In the genomic region with DNA sequence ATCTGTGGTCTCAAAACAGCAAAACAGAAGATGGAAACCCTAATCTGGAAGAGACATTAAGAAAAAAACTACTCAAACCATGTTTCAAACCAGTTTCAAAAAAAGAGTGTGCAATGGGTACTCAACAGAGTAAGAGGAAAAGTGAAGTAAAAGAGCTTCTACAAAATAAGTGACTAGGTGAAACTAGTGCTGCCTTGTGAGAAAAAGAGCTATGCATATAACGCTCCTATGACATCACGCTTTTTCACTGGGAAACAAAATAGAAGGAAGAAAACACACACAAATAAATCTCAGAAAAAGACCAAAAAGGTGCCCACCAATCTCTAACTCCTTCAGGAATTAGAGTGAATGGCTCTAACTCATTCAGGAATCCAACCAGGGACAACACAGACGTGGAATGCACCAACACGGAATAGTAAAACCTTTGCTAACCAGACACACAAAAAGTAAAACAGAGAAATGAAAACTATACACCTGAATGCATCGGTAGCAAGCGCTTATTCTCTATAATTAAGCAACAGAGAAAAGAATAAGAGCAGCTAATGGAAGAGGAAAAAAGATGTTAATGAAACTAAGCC, we compare ENCODE assay signal across 8 cellular contexts. TPM values are rescaled to one million over a fixed set of nuclear protein-coding genes. Genes with fewer than 3 reads are reported as not detected.
DNase-seq lines count a peak whose midpoint lies in the region; ATAC-seq and TF ChIP-seq lines count a peak whose summit lies in the region.

No MANE protein-coding gene starts in this region.

- peak overlapping the region; percentile 89 for H3K4me3 Mint-ChIP-seq in Calu3 (ENCODE audit: low read depth, unreplicated experiment)
- H3K4me3 Mint-ChIP-seq in HFFc6: peak overlapping the region; percentile 93
- peak overlapping the region; percentile 95 for H3K4me3 Mint-ChIP-seq in activated naive CD8-positive, alpha-beta T cell
- peak overlapping the region; percentile 94 for H3K4me3 Mint-ChIP-seq in type B pancreatic cell

- TF ChIP-seq CTCF in Calu3 (IDR thresholded peaks at IDR 0.05; ENCODE audit: unreplicated experiment) (no peak), HFFc6 (IDR thresholded peaks at IDR 0.05) (no peak), left lung (IDR thresholded peaks at IDR 0.05) (no peak), type B pancreatic cell (conservative IDR thresholded peaks at IDR 0.05) (no peak)

- intact Hi-C loops in Calu3 (cut with micrococcal nuclease; ENCODE audit: unreplicated experiment): no loop called here
- intact Hi-C loops in left lung (cut with DNase I): no loop called here
- intact Hi-C loops in head of caudate nucleus (cut with DNase I): loop anchor here (2.0 kb wide), 1 partner anchor 123 kb away; a partner anchor contains a TSS

- H3K27me3 ChIP-seq in left lung: no peaks in the 10 kb centered on the region

- CTCF ChIA-PET in Calu3 (lab: Charles Lee): interaction anchor here (0.5 to 1.3 kb wide), 2 partner anchors 37 to 127 kb away, joined by 3 read pairs; no protein-coding TSS in a partner anchor

- no peaks in the 10 kb centered on the region for H3K9me3 ChIP-seq in left lung

- ATAC-seq in left lung: no peak
- no peak for ATAC-seq in GM19463 (IDR thresholded peaks at IDR 0.05; ENCODE audit: unreplicated experiment)

- H3K27ac Mint-ChIP-seq in Calu3 (ENCODE audit: unreplicated experiment): peak overlapping the region; percentile 66
- H3K27ac Mint-ChIP-seq in HFFc6: peak overlapping the region; percentile 81
- peak overlapping the region; percentile 90 for H3K27ac Mint-ChIP-seq in activated naive CD8-positive, alpha-beta T cell
- H3K27ac Mint-ChIP-seq in type B pancreatic cell: peak overlapping the region; percentile 95

- no peak for DNase-seq in Calu3
- no peak for DNase-seq in HFFc6
- no peak for DNase-seq in left lung
- no peak for DNase-seq in type B pancreatic cell (ENCODE audit: extremely low spot score, unreplicated experiment)
- DNase-seq in head of caudate nucleus: no peak
- no peak for DNase-seq in hippocampal formation (lab: John Stamatoyannopoulos, UW)

- H3K4me1 ChIP-seq in left lung: peaks cover 18 to 46% of the 10 kb centered on the region in 2 donors

- peak overlapping the region; percentile 98 to 99 for H3K4me3 ChIP-seq in left lung

- H3K27me3 Mint-ChIP-seq in Calu3 (ENCODE audit: unreplicated experiment) (no peaks in the 10 kb centered on the region), HFFc6 (ENCODE audit: insufficient read depth) (no peaks in the 10 kb centered on the region), type B pancreatic cell (no peaks in the 10 kb centered on the region)
- no peaks in the 10 kb centered on the region for H3K27me3 Mint-ChIP-seq in activated naive CD8-positive, alpha-beta T cell

- H3K9me3 Mint-ChIP-seq in Calu3 (ENCODE audit: low read depth, unreplicated experiment): no peaks in the 10 kb centered on the region
- H3K9me3 Mint-ChIP-seq in HFFc6: no peaks in the 10 kb centered on the region
- no peaks in the 10 kb centered on the region for H3K9me3 Mint-ChIP-seq in activated naive CD8-positive, alpha-beta T cell (ENCODE audit: low read depth)
- H3K9me3 Mint-ChIP-seq in type B pancreatic cell: no peaks in the 10 kb centered on the region

- BruUV-seq in Calu3 (replicated peaks; lab: Mats Ljungman, UMichigan): TSS peak; percentile 41

- H3K36me3 Mint-ChIP-seq in Calu3 (ENCODE audit: insufficient read depth, unreplicated experiment): peaks cover 33% of the 10 kb centered on the region
- no peaks in the 10 kb centered on the region for H3K36me3 Mint-ChIP-seq in HFFc6 (ENCODE audit: low read depth)
- peaks cover 3% of the 10 kb centered on the region for H3K36me3 Mint-ChIP-seq in activated naive CD8-positive, alpha-beta T cell
- no peaks in the 10 kb centered on the region for H3K36me3 Mint-ChIP-seq in type B pancreatic cell

- H3K27ac ChIP-seq in left lung: peak overlapping the region; percentile 88 to 93

- H3K4me1 Mint-ChIP-seq in Calu3 (ENCODE audit: low read depth, unreplicated experiment): peaks cover 33% of the 10 kb centered on the region
- H3K4me1 Mint-ChIP-seq in HFFc6 (ENCODE audit: low read depth): peaks cover 37% of the 10 kb centered on the region
- peaks cover 58% of the 10 kb centered on the region for H3K4me1 Mint-ChIP-seq in activated naive CD8-positive, alpha-beta T cell (ENCODE audit: low read depth)
- H3K4me1 Mint-ChIP-seq in type B pancreatic cell (ENCODE audit: unreplicated experiment): peaks cover 38% of the 10 kb centered on the region

- no peaks in the 10 kb centered on the region for H3K36me3 ChIP-seq in left lung

RNA-seq across cellular contexts. Expression of a gene that starts 1.3 kb away (rescaled TPM):
- total RNA-seq in Calu3 (2022): 51.4 and 52.4 TPM in 2 replicates
- total RNA-seq in HFFc6 (2021; fragmentation: NEBNext Ultra II Directional; extraction: Animal tissue kit (Norgen Biotek cat#: 25700)): 10 to 100 TPM; 24.5 to 31.3 (median 28.9) TPM
- 10 to 100 TPM; 39.6 to 46.2 TPM for total RNA-seq in left lung
- 49.4 and 49.8 TPM in 2 replicates for total RNA-seq in type B pancreatic cell (ENCODE audit: low replicate concordance)

RNA-seq across cellular contexts. Expression of a gene that starts 46.8 kb away (rescaled TPM):
- total RNA-seq in Calu3 (2022): 0.95 and 1.3 TPM in 2 replicates
- total RNA-seq in HFFc6 (2021; fragmentation: NEBNext Ultra II Directional; extraction: Animal tissue kit (Norgen Biotek cat#: 25700)): not detected
- total RNA-seq in left lung: 10 to 100 TPM in 1 of 2 donors, 1 to 10 TPM in 1; 7.8 to 11.4 TPM
- 2.3 and 3.8 TPM in 2 replicates for total RNA-seq in type B pancreatic cell (ENCODE audit: low replicate concordance)
